In genomic region chr22:19879248-19879575, GRCh38 we compare ENCODE assay signal across 16 cellular contexts. TPM values are rescaled to one million over a fixed set of nuclear protein-coding genes. Genes with fewer than 3 reads are reported as not detected.
DNase-seq lines count a peak whose midpoint lies in the region; ATAC-seq, FAIRE-seq and TF ChIP-seq lines count a peak whose summit lies in the region.
"Had no signal": no experiment of that assay in that cellular context is flagged by ENCODE, and none has a peak within 500 bp of the region (broad histone marks: within the 10 kb centered on the region; RNA-seq: fewer than 3 reads in every experiment).

No MANE protein-coding gene starts in this region.

- H4K5ac ChIP-seq in H1 (ENCODE audit: insufficient read length, low read depth, low read length): no peak overlapping the region

- no peaks in the 10 kb centered on the region for H3K79me2 ChIP-seq in H1 (ENCODE audit: control insufficient read depth in 1 of 2, insufficient read depth in 2 of 2, low read length in 2 of 2)

- no peak overlapping the region for H2AK5ac ChIP-seq in H1 (ENCODE audit: low read depth, low read length)

- no peaks in the 10 kb centered on the region for H3K9me3 ChIP-seq in H1 (ENCODE audit: insufficient read depth in 2 of 2, low read depth in 1 of 2, low read length in 1 of 2)
- H3K9me3 ChIP-seq: gastroesophageal sphincter, upper lobe of left lung had no signal

- no peak for TF ChIP-seq POLR2A in GM12891 (IDR thresholded peaks at IDR 0.05; ENCODE audit: low read depth, low read length)
- no peak for TF ChIP-seq POLR2A in H1 (IDR thresholded peaks at IDR 0.05; ENCODE audit: control extremely low read depth in 1 of 2, low read depth in 2 of 2, low read length in 2 of 2)

- H2AFZ ChIP-seq in H1 (ENCODE audit: low read length): no peak overlapping the region

- H3K9ac ChIP-seq in H1 (replicated peaks in 1 of 4; ENCODE audit: extremely low read depth in 1 of 4, low read depth in 3 of 4, low read length in 3 of 4): no peak overlapping the region

- H2BK12ac ChIP-seq in H1 (ENCODE audit: low read depth, low read length): no peak overlapping the region

- TF ChIP-seq RAD21 in H1 (IDR thresholded peaks at IDR 0.05 in 1 of 2, conservative IDR thresholded peaks at IDR 0.05 in 1 of 2; ENCODE audit: low read depth in 2 of 2, low read length in 2 of 2): no peak

- no peak overlapping the region; the same call in 1 of the 2 replicates for H3K18ac ChIP-seq in H1 (ENCODE audit: extremely low read depth, low read length)

- H3K79me1 ChIP-seq in H1 (ENCODE audit: low read depth, low read length): no peaks in the 10 kb centered on the region; the same call in 1 of the 2 replicates

- no peak overlapping the region for H2BK120ac ChIP-seq in H1 (replicated peaks; ENCODE audit: low read depth, low read length)

- FAIRE-seq in GM12891 (lab: Jason Lieb, UNC) (no peak), H1 (lab: Jason Lieb, UNC) (no peak)

- 0 out of 8 replicates have a peak, but pooled peaks cover 0 to 2% (median 0%) of the 10 kb centered on the region in 4 experiments for H3K36me3 ChIP-seq in H1 (ENCODE audit: control insufficient read depth in 2 of 4, insufficient read depth in 4 of 4, low read length in 3 of 4)

- H4K8ac ChIP-seq in H1 (ENCODE audit: extremely low read depth, insufficient read depth, low read length): no peak overlapping the region

- ATAC-seq in GM19397 (IDR thresholded peaks at IDR 0.05; ENCODE audit: unreplicated experiment) (no peak), GM21381 (IDR thresholded peaks at IDR 0.05; ENCODE audit: unreplicated experiment) (no peak)
- ATAC-seq: gastroesophageal sphincter had no signal

- H2BK20ac ChIP-seq in H1 (ENCODE audit: low read length): peak overlapping the region; percentile 32; the same call in 1 of the 2 replicates

- no peak overlapping the region for H3K56ac ChIP-seq in H1 (replicated peaks; ENCODE audit: insufficient read length, low read depth, low read length)

- no peak overlapping the region for H2BK5ac ChIP-seq in H1 (ENCODE audit: low read depth, low read length)

- CTCF ChIA-PET in H1 (lab: Charles Lee; ENCODE audit: partially characterized antibody): interaction anchor here (1.3 to 2.2 kb wide), 3 partner anchors 11 to 31 kb away, joined by 3 to 12 read pairs (median 3); no protein-coding TSS in a partner anchor

- no peak overlapping the region for H3K14ac ChIP-seq in H1 (ENCODE audit: insufficient read length)

- no peak overlapping the region for H3K27ac ChIP-seq in H1 (ENCODE audit: low read depth, low read length)
- H3K27ac ChIP-seq: upper lobe of left lung had no signal

- POLR2A ChIA-PET in H1 (lab: Charles Lee; ENCODE audit: partially characterized antibody): interaction anchor here (1.0 to 3.9 kb wide), 3 partner anchors 8 to 20 kb away, joined by 3 to 27 read pairs (median 3); no protein-coding TSS in a partner anchor

- DNase-seq in activated CD4-positive, alpha-beta T cell treated with anti-CD3 and anti-CD28 coated beads for 48 hours: peak; percentile 1
- DNase-seq in activated CD4-positive, alpha-beta T cell treated with anti-CD3 and anti-CD28 coated beads for 1 hour: no peak
- peak; percentile 10 for DNase-seq in GM12891 (ENCODE audit: insufficient read length, low spot score)
- peak in 1 of 2 experiments; percentile 41 for DNase-seq in H1 (ENCODE audit: low read depth in 1 of 2, low spot score in 2 of 2)
- DNase-seq in posterior vena cava (ENCODE audit: low spot score): peak; percentile 68
- DNase-seq in NCI-H1417 (lab: John Stamatoyannopoulos, UW): no peak
- DNase-seq: cerebellar nuclear complex; COR-L47; KG1; NCI-H1417 treated with DMSO at 0.1 percent for 48 hours; NK-92 treated with Interleukin-12 subunit alpha and Interleukin-12 subunit beta, amount 100 ng/mL, for 24 hours; stimulated activated CD4-positive, alpha-beta T cell treated with anti-CD3 and anti-CD28 coated beads, Interleukin-2, amount 100 ng/mL, for 48 hours had no signal

- H3K4me3 ChIP-seq in H1 (ENCODE audit: extremely low read depth in 1 of 4, insufficient read depth in 2 of 4, low read depth in 3 of 4, low read length in 4 of 4): no peak overlapping the region
- H3K4me3 ChIP-seq: gastroesophageal sphincter, upper lobe of left lung had no signal

- H3K4me1 ChIP-seq in H1 (replicated peaks in 1 of 4; ENCODE audit: control insufficient read depth in 3 of 4, insufficient read depth in 4 of 4, low read length in 3 of 4): peaks cover 11 to 26% (median 20%) of the 10 kb centered on the region in 4 experiments

- intact Hi-C loops in posterior vena cava (cut with DNase I): loop anchor here in 1 of 2 donors (1.0 kb wide), 1 partner anchor 26 kb away; no protein-coding TSS in a partner anchor

- H3K23ac ChIP-seq in H1 (ENCODE audit: insufficient read length): no peak overlapping the region

- 95% methylated on average over 11 of the region's 14 CpGs; no CpG with 5 or more reads in 1 of the 2 experiments for WGBS in H1 (ENCODE audit: extremely low coverage in 1 of 2, insufficient coverage in 1 of 2, insufficient read length in 1 of 2, insufficient replicate concordance in 2 of 2, low coverage in 1 of 2, low lambda C conversion rate in 2 of 2, missing lambda C conversion rate in 1 of 2), 2 experiments

- TF ChIP-seq CTCF in H1 (IDR thresholded peaks at IDR 0.05; ENCODE audit: control extremely low read depth in 1 of 3, insufficient read depth in 1 of 3, low read depth in 1 of 3, low read length in 3 of 3): no peak

- no peak overlapping the region for H3K4ac ChIP-seq in H1 (replicated peaks; ENCODE audit: insufficient read length, low read depth, low read length)

- H2BK15ac ChIP-seq in H1 (ENCODE audit: low read length): no peak overlapping the region

- H3K23me2 ChIP-seq in H1 (ENCODE audit: low read depth, low read length): peaks cover 4% of the 10 kb centered on the region

- H3K27me3 ChIP-seq in H1 (replicated peaks in 1 of 4; ENCODE audit: control insufficient read depth in 3 of 4, extremely low read depth in 1 of 4, insufficient read depth in 3 of 4, low read length in 3 of 4): peaks cover 0 to 3% (median 0%) of the 10 kb centered on the region in 4 experiments; a peak in 1 of 7 replicates
- H3K27me3 ChIP-seq: gastroesophageal sphincter, upper lobe of left lung had no signal

- no peak for TF ChIP-seq EP300 in H1 (IDR thresholded peaks at IDR 0.05; ENCODE audit: borderline replicate concordance in 1 of 2, low read depth in 2 of 2, low read length in 2 of 2)

- no peak overlapping the region; a peak in 1 of 4 replicates for H3K4me2 ChIP-seq in H1 (ENCODE audit: insufficient read depth in 1 of 2, low read depth in 2 of 2, low read length in 2 of 2)

- peak overlapping the region; percentile 25 for H4K91ac ChIP-seq in H1 (replicated peaks; ENCODE audit: insufficient read length, low read length)

- no peaks in the 10 kb centered on the region for H4K20me1 ChIP-seq in H1 (replicated peaks in 1 of 2; ENCODE audit: control insufficient read depth in 1 of 2, insufficient read depth in 2 of 2, low read length in 2 of 2)

TF ChIP-seq in GM12891, 5 proteins besides CTCF, POLR2A, EP300 and RAD21:
- no peak for TF ChIP-seq TAF1 (IDR thresholded peaks at IDR 0.05; ENCODE audit: low read depth, low read length)
- no peak for TF ChIP-seq SPI1 (IDR thresholded peaks at IDR 0.05; ENCODE audit: low read depth, low read length)
- TF ChIP-seq POU2F2 (IDR thresholded peaks at IDR 0.05; ENCODE audit: low read depth, low read length): no peak
- no peak for TF ChIP-seq POLR2AphosphoS5 (IDR thresholded peaks at IDR 0.05; ENCODE audit: low read depth, low read length)
- no peak for TF ChIP-seq PAX5 (IDR thresholded peaks at IDR 0.05; ENCODE audit: insufficient read depth, low read length, severe bottlenecking)
TF ChIP-seq in GM12891: peak in this region for 0.

TF ChIP-seq in H1, 55 proteins besides CTCF, POLR2A, EP300 and RAD21:
- TF ChIP-seq ZNF274 (IDR thresholded peaks at IDR 0.05; ENCODE audit: borderline replicate concordance, extremely low read depth, low read length): no peak
- TF ChIP-seq ATF2 (IDR thresholded peaks at IDR 0.05; ENCODE audit: low read length): no peak
TF ChIP-seq in H1: peak in this region for 0.

RNA-seq across cellular contexts. Expression of gene GNB1L, which starts 24.5 kb away (rescaled TPM):
- 3.5 TPM for polyA plus RNA-seq in GM12891 (2012; ENCODE audit: low read depth, missing spikeins)
- total RNA-seq in H1 (2021; fragmentation: NEBNext Ultra II Directional; extraction: Animal tissue kit (Norgen Biotek cat#: 25700)): 14.3 and 15.6 TPM in 2 replicates
- 14.0 and 23.2 TPM in 2 replicates for polyA plus RNA-seq in H1 (2011; rRNA removed)
- polyA plus RNA-seq in H1 (2011; cell fraction: cytosol; rRNA removed): 17.3 TPM
- 21.9 TPM for polyA plus RNA-seq in H1 (2011; cell fraction: nucleus; rRNA removed)
- polyA plus RNA-seq in H1 (2012, experiment 1 of 2): 9.1 to 18.9 TPM (median 16.9 TPM) in 4 replicates
- 14.8 TPM for polyA plus RNA-seq in H1 (2012, experiment 2 of 2)
- 5.8 TPM for polyA plus RNA-seq in H1 (2013, experiment 1 of 2)
- 5.3 TPM for polyA plus RNA-seq in H1 (2013, experiment 2 of 2)
- polyA minus RNA-seq in H1 (2011; rRNA and poly(A)+ RNA removed): 3.8 and 4.5 TPM in 2 replicates
- 6.1 TPM for polyA minus RNA-seq in H1 (2011; cell fraction: cytosol; rRNA and poly(A)+ RNA removed)
- polyA minus RNA-seq in H1 (2011; cell fraction: nucleus; rRNA and poly(A)+ RNA removed): 5.6 TPM
- 1 to 10 TPM; 3.6 to 3.9 TPM for total RNA-seq in posterior vena cava

RNA-seq across cellular contexts. Expression of gene RTL10, which starts 24.5 kb away (rescaled TPM):
- polyA plus RNA-seq in GM12891 (2012; ENCODE audit: low read depth, missing spikeins): 5.7 TPM
- total RNA-seq in H1 (2021; fragmentation: NEBNext Ultra II Directional; extraction: Animal tissue kit (Norgen Biotek cat#: 25700)): 16.1 and 18.8 TPM in 2 replicates
- polyA plus RNA-seq in H1 (2011; rRNA removed): 11.5 and 15.5 TPM in 2 replicates
- polyA plus RNA-seq in H1 (2011; cell fraction: cytosol; rRNA removed): 9.8 TPM
- polyA plus RNA-seq in H1 (2011; cell fraction: nucleus; rRNA removed): 21.7 TPM
- polyA plus RNA-seq in H1 (2012, experiment 1 of 2): 9.6 to 13.3 TPM (median 12.3 TPM) in 4 replicates
- polyA plus RNA-seq in H1 (2012, experiment 2 of 2): 9.3 TPM
- polyA plus RNA-seq in H1 (2013, experiment 1 of 2): 7.9 TPM
- 7.7 TPM for polyA plus RNA-seq in H1 (2013, experiment 2 of 2)
- 32.1 and 33.6 TPM in 2 replicates for polyA minus RNA-seq in H1 (2011; rRNA and poly(A)+ RNA removed)
- 10.3 TPM for polyA minus RNA-seq in H1 (2011; cell fraction: cytosol; rRNA and poly(A)+ RNA removed)
- polyA minus RNA-seq in H1 (2011; cell fraction: nucleus; rRNA and poly(A)+ RNA removed): 21.5 TPM
- 1 to 10 TPM; 7.6 to 8.6 TPM for total RNA-seq in posterior vena cava

Comparison
In these comparisons a context has a peak if more than half of its experiments do, and no peak if none do; other contexts are left out.
1. DNase-seq: peak in activated CD4-positive, alpha-beta T cell treated with anti-CD3 and anti-CD28 coated beads for 48 hours (single experiment), GM12891 (single experiment) and posterior vena cava (single experiment); none in activated CD4-positive, alpha-beta T cell treated with anti-CD3 and anti-CD28 coated beads for 1 hour (single experiment) and NCI-H1417 (0 of 3).